ENCODE assay signal across 1 cellular context in genomic region chr12:122752464-122753212, GRCh38.
TF ChIP-seq lines count a peak whose summit lies in the region.

A gene with protein sequence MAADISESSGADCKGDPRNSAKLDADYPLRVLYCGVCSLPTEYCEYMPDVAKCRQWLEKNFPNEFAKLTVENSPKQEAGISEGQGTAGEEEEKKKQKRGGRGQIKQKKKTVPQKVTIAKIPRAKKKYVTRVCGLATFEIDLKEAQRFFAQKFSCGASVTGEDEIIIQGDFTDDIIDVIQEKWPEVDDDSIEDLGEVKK (plus strand): TSS chr12:122752824. CDS start chr12:122753702, 878 bp downstream.

TF ChIP-seq in GM12878, 131 proteins besides CTCF, POLR2A, EP300 and RAD21 (continued from another document and continues in another):
- TF ChIP-seq RCOR1 (conservative IDR thresholded peaks at IDR 0.05; ENCODE audit: low read depth, low read length) (peak; percentile 100), KLF5 (IDR thresholded peaks at IDR 0.05; ENCODE audit: partially characterized antibody) (peak; percentile 52), GATAD2B (conservative IDR thresholded peaks at IDR 0.05; ENCODE audit: low read depth) (peak; percentile 85; the same call in 1 of the 2 replicates), CHD2 (IDR thresholded peaks at IDR 0.05; ENCODE audit: borderline replicate concordance, low read depth, low read length) (peak; percentile 100), SKIL (IDR thresholded peaks at IDR 0.05; ENCODE audit: low read depth, poor library complexity, severe bottlenecking) (no peak), MTA2 (IDR thresholded peaks at IDR 0.05; ENCODE audit: low read depth) (no peak), MEF2B (IDR thresholded peaks at IDR 0.05; ENCODE audit: partially characterized antibody, poor library complexity, severe bottlenecking) (peak; percentile 24), RFX5 (IDR thresholded peaks at IDR 0.05; ENCODE audit: low read depth, low read length) (peak; percentile 53; the same call in 1 of the 2 replicates), ZBTB40 (IDR thresholded peaks at IDR 0.05; ENCODE audit: borderline replicate concordance) (peak; percentile 76; the same call in 1 of the 2 replicates), BMI1 (IDR thresholded peaks at IDR 0.05; ENCODE audit: borderline replicate concordance) (no peak), ZZZ3 (IDR thresholded peaks at IDR 0.05; ENCODE audit: control insufficient read depth, insufficient read length, low read depth) (no peak), ZNF274 (IDR thresholded peaks at IDR 0.05; ENCODE audit: insufficient read depth, insufficient read length) (no peak), ZNF622 (IDR thresholded peaks at IDR 0.05) (no peak), MEF2A (IDR thresholded peaks at IDR 0.05; ENCODE audit: insufficient read depth, low read depth, low read length) (peak; percentile 80; the same call in 1 of the 2 replicates), TAF1 (IDR thresholded peaks at IDR 0.05; ENCODE audit: borderline replicate concordance, low read depth, low read length) (peak; percentile 92), FOXK2 (IDR thresholded peaks at IDR 0.05) (no peak), LARP7 (IDR thresholded peaks at IDR 0.05) (peak; percentile 77), REST (IDR thresholded peaks at IDR 0.05; ENCODE audit: low read depth, low read length) (no peak), ZSCAN29 (IDR thresholded peaks at IDR 0.05) (no peak), ATF7 (IDR thresholded peaks at IDR 0.05; ENCODE audit: low read depth) (no peak), ZNF207 (IDR thresholded peaks at IDR 0.05; ENCODE audit: borderline replicate concordance) (no peak; the same call in 1 of the 2 replicates), IRF4 (IDR thresholded peaks at IDR 0.05; ENCODE audit: low read depth, low read length) (peak; percentile 58; the same call in 1 of the 2 replicates), MYC (IDR thresholded peaks at IDR 0.05; ENCODE audit: insufficient read depth, insufficient read length, insufficient replicate concordance, low read length, severe bottlenecking) (peak; percentile 77), SUPT20H (IDR thresholded peaks at IDR 0.05; ENCODE audit: borderline replicate concordance, control insufficient read depth, low read depth, low read length) (no peak), ZBTB33 (IDR thresholded peaks at IDR 0.05) (peak; percentile 89; the same call in 1 of the 2 replicates), MXI1 (IDR thresholded peaks at IDR 0.05; ENCODE audit: low read depth, low read length) (peak; percentile 96)
- TF ChIP-seq, protein P1, sequence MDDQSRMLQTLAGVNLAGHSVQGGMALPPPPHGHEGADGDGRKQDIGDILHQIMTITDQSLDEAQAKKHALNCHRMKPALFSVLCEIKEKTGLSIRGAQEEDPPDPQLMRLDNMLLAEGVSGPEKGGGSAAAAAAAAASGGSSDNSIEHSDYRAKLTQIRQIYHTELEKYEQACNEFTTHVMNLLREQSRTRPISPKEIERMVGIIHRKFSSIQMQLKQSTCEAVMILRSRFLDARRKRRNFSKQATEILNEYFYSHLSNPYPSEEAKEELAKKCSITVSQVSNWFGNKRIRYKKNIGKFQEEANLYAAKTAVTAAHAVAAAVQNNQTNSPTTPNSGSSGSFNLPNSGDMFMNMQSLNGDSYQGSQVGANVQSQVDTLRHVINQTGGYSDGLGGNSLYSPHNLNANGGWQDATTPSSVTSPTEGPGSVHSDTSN (IDR thresholded peaks at IDR 0.05; ENCODE audit: insufficient replicate concordance, low read depth, low read length) = peak; percentile 26
- TF ChIP-seq, protein P2, sequence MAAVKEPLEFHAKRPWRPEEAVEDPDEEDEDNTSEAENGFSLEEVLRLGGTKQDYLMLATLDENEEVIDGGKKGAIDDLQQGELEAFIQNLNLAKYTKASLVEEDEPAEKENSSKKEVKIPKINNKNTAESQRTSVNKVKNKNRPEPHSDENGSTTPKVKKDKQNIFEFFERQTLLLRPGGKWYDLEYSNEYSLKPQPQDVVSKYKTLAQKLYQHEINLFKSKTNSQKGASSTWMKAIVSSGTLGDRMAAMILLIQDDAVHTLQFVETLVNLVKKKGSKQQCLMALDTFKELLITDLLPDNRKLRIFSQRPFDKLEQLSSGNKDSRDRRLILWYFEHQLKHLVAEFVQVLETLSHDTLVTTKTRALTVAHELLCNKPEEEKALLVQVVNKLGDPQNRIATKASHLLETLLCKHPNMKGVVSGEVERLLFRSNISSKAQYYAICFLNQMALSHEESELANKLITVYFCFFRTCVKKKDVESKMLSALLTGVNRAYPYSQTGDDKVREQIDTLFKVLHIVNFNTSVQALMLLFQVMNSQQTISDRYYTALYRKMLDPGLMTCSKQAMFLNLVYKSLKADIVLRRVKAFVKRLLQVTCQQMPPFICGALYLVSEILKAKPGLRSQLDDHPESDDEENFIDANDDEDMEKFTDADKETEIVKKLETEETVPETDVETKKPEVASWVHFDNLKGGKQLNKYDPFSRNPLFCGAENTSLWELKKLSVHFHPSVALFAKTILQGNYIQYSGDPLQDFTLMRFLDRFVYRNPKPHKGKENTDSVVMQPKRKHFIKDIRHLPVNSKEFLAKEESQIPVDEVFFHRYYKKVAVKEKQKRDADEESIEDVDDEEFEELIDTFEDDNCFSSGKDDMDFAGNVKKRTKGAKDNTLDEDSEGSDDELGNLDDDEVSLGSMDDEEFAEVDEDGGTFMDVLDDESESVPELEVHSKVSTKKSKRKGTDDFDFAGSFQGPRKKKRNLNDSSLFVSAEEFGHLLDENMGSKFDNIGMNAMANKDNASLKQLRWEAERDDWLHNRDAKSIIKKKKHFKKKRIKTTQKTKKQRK (IDR thresholded peaks at IDR 0.05; ENCODE audit: low read depth, low read length) = no peak
- TF ChIP-seq, protein P3, sequence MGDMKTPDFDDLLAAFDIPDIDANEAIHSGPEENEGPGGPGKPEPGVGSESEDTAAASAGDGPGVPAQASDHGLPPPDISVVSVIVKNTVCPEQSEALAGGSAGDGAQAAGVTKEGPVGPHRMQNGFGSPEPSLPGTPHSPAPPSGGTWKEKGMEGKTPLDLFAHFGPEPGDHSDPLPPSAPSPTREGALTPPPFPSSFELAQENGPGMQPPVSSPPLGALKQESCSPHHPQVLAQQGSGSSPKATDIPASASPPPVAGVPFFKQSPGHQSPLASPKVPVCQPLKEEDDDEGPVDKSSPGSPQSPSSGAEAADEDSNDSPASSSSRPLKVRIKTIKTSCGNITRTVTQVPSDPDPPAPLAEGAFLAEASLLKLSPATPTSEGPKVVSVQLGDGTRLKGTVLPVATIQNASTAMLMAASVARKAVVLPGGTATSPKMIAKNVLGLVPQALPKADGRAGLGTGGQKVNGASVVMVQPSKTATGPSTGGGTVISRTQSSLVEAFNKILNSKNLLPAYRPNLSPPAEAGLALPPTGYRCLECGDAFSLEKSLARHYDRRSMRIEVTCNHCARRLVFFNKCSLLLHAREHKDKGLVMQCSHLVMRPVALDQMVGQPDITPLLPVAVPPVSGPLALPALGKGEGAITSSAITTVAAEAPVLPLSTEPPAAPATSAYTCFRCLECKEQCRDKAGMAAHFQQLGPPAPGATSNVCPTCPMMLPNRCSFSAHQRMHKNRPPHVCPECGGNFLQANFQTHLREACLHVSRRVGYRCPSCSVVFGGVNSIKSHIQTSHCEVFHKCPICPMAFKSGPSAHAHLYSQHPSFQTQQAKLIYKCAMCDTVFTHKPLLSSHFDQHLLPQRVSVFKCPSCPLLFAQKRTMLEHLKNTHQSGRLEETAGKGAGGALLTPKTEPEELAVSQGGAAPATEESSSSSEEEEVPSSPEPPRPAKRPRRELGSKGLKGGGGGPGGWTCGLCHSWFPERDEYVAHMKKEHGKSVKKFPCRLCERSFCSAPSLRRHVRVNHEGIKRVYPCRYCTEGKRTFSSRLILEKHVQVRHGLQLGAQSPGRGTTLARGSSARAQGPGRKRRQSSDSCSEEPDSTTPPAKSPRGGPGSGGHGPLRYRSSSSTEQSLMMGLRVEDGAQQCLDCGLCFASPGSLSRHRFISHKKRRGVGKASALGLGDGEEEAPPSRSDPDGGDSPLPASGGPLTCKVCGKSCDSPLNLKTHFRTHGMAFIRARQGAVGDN (IDR thresholded peaks at IDR 0.05) = peak; percentile 19; the same call in 1 of the 2 replicates
- TF ChIP-seq, protein P4, sequence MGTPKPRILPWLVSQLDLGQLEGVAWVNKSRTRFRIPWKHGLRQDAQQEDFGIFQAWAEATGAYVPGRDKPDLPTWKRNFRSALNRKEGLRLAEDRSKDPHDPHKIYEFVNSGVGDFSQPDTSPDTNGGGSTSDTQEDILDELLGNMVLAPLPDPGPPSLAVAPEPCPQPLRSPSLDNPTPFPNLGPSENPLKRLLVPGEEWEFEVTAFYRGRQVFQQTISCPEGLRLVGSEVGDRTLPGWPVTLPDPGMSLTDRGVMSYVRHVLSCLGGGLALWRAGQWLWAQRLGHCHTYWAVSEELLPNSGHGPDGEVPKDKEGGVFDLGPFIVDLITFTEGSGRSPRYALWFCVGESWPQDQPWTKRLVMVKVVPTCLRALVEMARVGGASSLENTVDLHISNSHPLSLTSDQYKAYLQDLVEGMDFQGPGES (IDR thresholded peaks at IDR 0.05) = peak; percentile 41; the same call in 1 of the 2 replicates
